In genomic region chr14:76186318-76187027, GRCh38 we compare ENCODE assay signal across 14 cellular contexts. TPM values are rescaled to one million over a fixed set of nuclear protein-coding genes. Genes with fewer than 3 reads are reported as not detected.
DNase-seq lines count a peak whose midpoint lies in the region; ATAC-seq and TF ChIP-seq lines count a peak whose summit lies in the region.
"Had no signal": no experiment of that assay in that cellular context is flagged by ENCODE, and none has a peak within 500 bp of the region (broad histone marks: within the 10 kb centered on the region; RNA-seq: fewer than 3 reads in every experiment).

No MANE protein-coding gene starts in this region.

- H3K9me3 ChIP-seq in cardiac muscle cell (ENCODE audit: low read depth) (no peaks in the 10 kb centered on the region), left ventricle myocardium inferior (replicated peaks) (no peaks in the 10 kb centered on the region)
- H3K9me3 ChIP-seq in naive thymus-derived CD4-positive, alpha-beta T cell (ENCODE audit: control insufficient read depth in 2 of 3, low read length in 3 of 3), result no peaks in the 10 kb centered on the region
- H3K9me3 ChIP-seq: adrenal gland, SJSA1 had no signal

- H3K27ac ChIP-seq in cardiac muscle cell (peak overlapping the region; percentile 1), left ventricle myocardium inferior (replicated peaks) (no peak overlapping the region)
- no peak overlapping the region for H3K27ac ChIP-seq in naive thymus-derived CD4-positive, alpha-beta T cell (ENCODE audit: low read depth, low read length)
- H3K27ac ChIP-seq: adrenal gland, HL-60, SJSA1 had no signal

- no peak overlapping the region for H3K4me3 Mint-ChIP-seq in naive thymus-derived CD4-positive, alpha-beta T cell
- H3K4me3 Mint-ChIP-seq: activated B cell treated with CpG ODN at 0.5 μM for 24 hours; dendritic cell treated with granulocyte-macrophage colony-stimulating factor and Interleukin-4, amounts not matched to agents 40 ng/mL and 50 ng/mL, for 4 days had no signal

- DNase-seq in cardiac muscle cell (ENCODE audit: low read depth in 1 of 2, low spot score in 1 of 2), result no peak
- DNase-seq in left ventricle myocardium inferior, result no peak
- peak; percentile 27 for DNase-seq in NCI-H2196 (lab: John Stamatoyannopoulos, UW; ENCODE audit: unreplicated experiment)
- DNase-seq in posterior vena cava (ENCODE audit: low spot score), result no peak
- no peak for DNase-seq in SKM-1 (lab: John Stamatoyannopoulos, UW; ENCODE audit: unreplicated experiment)
- DNase-seq in naive thymus-derived CD4-positive, alpha-beta T cell, result no peak
- DNase-seq in foreskin melanocyte, result no peak
- DNase-seq: activated B cell treated with CpG ODN at 0.5 μM for 24 hours, adrenal gland, islet precursor cell had no signal

- no peaks in the 10 kb centered on the region for H3K27me3 Mint-ChIP-seq in naive thymus-derived CD4-positive, alpha-beta T cell
- H3K27me3 Mint-ChIP-seq: activated B cell treated with CpG ODN at 0.5 μM for 24 hours; dendritic cell treated with granulocyte-macrophage colony-stimulating factor and Interleukin-4, amounts not matched to agents 40 ng/mL and 50 ng/mL, for 4 days had no signal

- H3K27me3 ChIP-seq in cardiac muscle cell (no peaks in the 10 kb centered on the region), left ventricle myocardium inferior (ENCODE audit: low read depth) (no peaks in the 10 kb centered on the region)
- no peaks in the 10 kb centered on the region for H3K27me3 ChIP-seq in naive thymus-derived CD4-positive, alpha-beta T cell (ENCODE audit: control insufficient read depth in 2 of 2, insufficient read depth in 2 of 2, low read length in 2 of 2)
- H3K27me3 ChIP-seq: adrenal gland, SJSA1 had no signal

- H3K4me3 ChIP-seq in cardiac muscle cell (no peak overlapping the region), left ventricle myocardium inferior (no peak overlapping the region)
- no peak overlapping the region for H3K4me3 ChIP-seq in naive thymus-derived CD4-positive, alpha-beta T cell (ENCODE audit: low read length)
- H3K4me3 ChIP-seq: adrenal gland, SJSA1 had no signal

- H3K36me3 ChIP-seq in cardiac muscle cell, result peaks cover 4% of the 10 kb centered on the region
- peaks cover 53% of the 10 kb centered on the region for H3K36me3 ChIP-seq in left ventricle myocardium inferior
- H3K36me3 ChIP-seq in naive thymus-derived CD4-positive, alpha-beta T cell (ENCODE audit: control insufficient read depth in 2 of 3, insufficient read depth in 3 of 3, low read length in 3 of 3), result peaks cover 0 to 39% (median 4%) of the 10 kb centered on the region in 3 experiments

- H3K27ac Mint-ChIP-seq in naive thymus-derived CD4-positive, alpha-beta T cell, result no peak overlapping the region
- H3K27ac Mint-ChIP-seq: activated B cell treated with CpG ODN at 0.5 μM for 24 hours; dendritic cell treated with granulocyte-macrophage colony-stimulating factor and Interleukin-4, amounts not matched to agents 40 ng/mL and 50 ng/mL, for 4 days had no signal

- H3K4me1 Mint-ChIP-seq in naive thymus-derived CD4-positive, alpha-beta T cell, result peaks cover 7 to 31% (median 19%) of the 10 kb centered on the region in 7 donors

- intact Hi-C loops in left ventricle myocardium inferior (cut with micrococcal nuclease), result no loop called here
- intact Hi-C loops in posterior vena cava (cut with DNase I), result no loop called here
- intact Hi-C loops in naive thymus-derived CD4-positive, alpha-beta T cell (cut with micrococcal nuclease), result no loop called here

- no peaks in the 10 kb centered on the region for H3K9me3 Mint-ChIP-seq in naive thymus-derived CD4-positive, alpha-beta T cell
- H3K9me3 Mint-ChIP-seq: activated B cell treated with CpG ODN at 0.5 μM for 24 hours; dendritic cell treated with granulocyte-macrophage colony-stimulating factor and Interleukin-4, amounts not matched to agents 40 ng/mL and 50 ng/mL, for 4 days had no signal

- CTCF ChIA-PET in naive thymus-derived CD4-positive, alpha-beta T cell (lab: Charles Lee), result no interaction called here

- H3K4me1 ChIP-seq in cardiac muscle cell (ENCODE audit: low read depth), result peaks cover 3% of the 10 kb centered on the region
- H3K4me1 ChIP-seq in left ventricle myocardium inferior, result peaks cover 9% of the 10 kb centered on the region
- H3K4me1 ChIP-seq in naive thymus-derived CD4-positive, alpha-beta T cell (ENCODE audit: control insufficient read depth in 2 of 2, insufficient read depth in 2 of 2, low read length in 2 of 2), result no peaks in the 10 kb centered on the region
- H3K4me1 ChIP-seq: SJSA1 had no signal

- POLR2A ChIA-PET in naive thymus-derived CD4-positive, alpha-beta T cell (lab: Charles Lee), result interaction anchor here (0.6 kb wide), 1 partner anchor 13 kb away, joined by 4 read pairs; no protein-coding TSS in a partner anchor

- ATAC-seq in GM21619 (IDR thresholded peaks at IDR 0.05; ENCODE audit: unreplicated experiment), result peak; percentile 76
- ATAC-seq in naive thymus-derived CD4-positive, alpha-beta T cell, result no peak

- peaks cover 16 to 77% (median 37%) of the 10 kb centered on the region in 5 donors for H3K36me3 Mint-ChIP-seq in naive thymus-derived CD4-positive, alpha-beta T cell

- TF ChIP-seq CTCF in cardiac muscle cell (IDR thresholded peaks at IDR 0.05; ENCODE audit: low read depth, low read length) (no peak), left ventricle myocardium inferior (IDR thresholded peaks at IDR 0.05; ENCODE audit: borderline replicate concordance) (no peak)

RNA-seq across cellular contexts. Expression of gene GPATCH2L, which starts 34.8 kb away (rescaled TPM):
- total RNA-seq in cardiac muscle cell (49.6 and 91.4 TPM in 2 replicates), left ventricle myocardium inferior (26.5 TPM), posterior vena cava (10 to 100 TPM; 53.0 to 58.5 TPM)
- polyA plus RNA-seq in cardiac muscle cell, result 18.2 and 28.1 TPM in 2 replicates
- total RNA-seq in naive thymus-derived CD4-positive, alpha-beta T cell, result 10 to 100 TPM; 60.4 to 83.1 (median 66.6) TPM
- polyA plus RNA-seq in naive thymus-derived CD4-positive, alpha-beta T cell, result 10 to 100 TPM in 1 of 2 donors, 1 to 10 TPM in 1; 8.7 to 16.7 TPM
